ENCODE assay signal across 11 cellular contexts in genomic region chr6:3318226-3318625, GRCh38. TPM values are rescaled to one million over a fixed set of nuclear protein-coding genes. Genes with fewer than 3 reads are reported as not detected.
DNase-seq lines count a peak whose midpoint lies in the region; ATAC-seq and TF ChIP-seq lines count a peak whose summit lies in the region.
"Had no signal": no experiment of that assay in that cellular context is flagged by ENCODE, and none has a peak within 500 bp of the region (broad histone marks: within the 10 kb centered on the region; RNA-seq: fewer than 3 reads in every experiment).

No MANE protein-coding gene starts in this region.

- H3K27ac ChIP-seq in sigmoid colon (no peak overlapping the region), OCI-LY7 (ENCODE audit: low read depth, low read length, poor library complexity, severe bottlenecking) (no peak overlapping the region)

- no TSS peak for BruUV-seq in OCI-LY7 (replicated peaks; lab: Mats Ljungman, UMichigan)

- 60 to 85% methylated on average over 10 of the region's 10 CpGs for WGBS in sigmoid colon, 2 donors

- H4K20me1 ChIP-seq in OCI-LY7 (ENCODE audit: insufficient read depth, low read length): no peaks in the 10 kb centered on the region

- no peak for TF ChIP-seq EP300 in sigmoid colon (IDR thresholded peaks at IDR 0.05)

- TF ChIP-seq CTCF in sigmoid colon (IDR thresholded peaks at IDR 0.05) (no peak), type B pancreatic cell (conservative IDR thresholded peaks at IDR 0.05) (no peak), mesothelial cell of epicardium (IDR thresholded peaks at IDR 0.05; ENCODE audit: unreplicated experiment) (no peak), OCI-LY7 (conservative IDR thresholded peaks at IDR 0.05; ENCODE audit: low read length) (no peak)

- H3K4me3 ChIP-seq in sigmoid colon: no peak overlapping the region
- H3K4me3 ChIP-seq in OCI-LY7 (ENCODE audit: low read depth, low read length, poor library complexity, severe bottlenecking): no peak overlapping the region
- H3K4me3 ChIP-seq: K562 had no signal

- H3K4me1 Mint-ChIP-seq in type B pancreatic cell (ENCODE audit: unreplicated experiment): peaks cover 30% of the 10 kb centered on the region
- H3K4me1 Mint-ChIP-seq in mesothelial cell of epicardium: no peaks in the 10 kb centered on the region

- no peaks in the 10 kb centered on the region for H3K4me1 ChIP-seq in sigmoid colon
- no peaks in the 10 kb centered on the region for H3K4me1 ChIP-seq in OCI-LY7 (ENCODE audit: insufficient read depth, low read length, poor library complexity, severe bottlenecking)

- no peaks in the 10 kb centered on the region for H3K9me2 ChIP-seq in OCI-LY7 (ENCODE audit: insufficient read depth, low read length)

- CTCF ChIA-PET in OCI-LY7 (lab: Charles Lee; ENCODE audit: unreplicated experiment): no interaction called here

- DNase-seq in activated gamma-delta T cell treated with Interleukin-2 at 50 U/mL for 16 hours (peak; percentile 22), activated gamma-delta T cell (lab: John Stamatoyannopoulos, UW) (no peak), sigmoid colon (peak; percentile 27), type B pancreatic cell (ENCODE audit: extremely low spot score, unreplicated experiment) (no peak), mesothelial cell of epicardium (ENCODE audit: low spot score in 2 of 2, unreplicated experiment in 2 of 2) (no peak), OCI-LY7 (ENCODE audit: low spot score) (no peak)
- peak; percentile 54 for DNase-seq in activated naive CD4-positive, alpha-beta T cell treated with anti-CD3 and anti-CD28 coated beads, Interleukin-2, amount 50 U/mL, for 16 hours
- DNase-seq: kidney glomerular epithelial cell, NCI-H2171 treated with DMSO at 0.1 percent for 48 hours had no signal

- ATAC-seq in GM19324 (IDR thresholded peaks at IDR 0.05; ENCODE audit: low FRiP score, unreplicated experiment): no peak
- ATAC-seq: K562 had no signal

- H3K4me3 Mint-ChIP-seq in type B pancreatic cell (no peak overlapping the region), mesothelial cell of epicardium (no peak overlapping the region)

- no peaks in the 10 kb centered on the region for H3K79me2 ChIP-seq in OCI-LY7 (ENCODE audit: insufficient read depth, low read depth, low read length)

- H3K36me3 ChIP-seq in sigmoid colon (peaks cover 0 to 10% (median 0%) of the 10 kb centered on the region in 4 donors), OCI-LY7 (ENCODE audit: insufficient read depth, low read length) (no peaks in the 10 kb centered on the region)

- no peaks in the 10 kb centered on the region for H3K9me3 ChIP-seq in sigmoid colon
- no peaks in the 10 kb centered on the region for H3K9me3 ChIP-seq in OCI-LY7 (ENCODE audit: low read length)

- H3K9me3 Mint-ChIP-seq in type B pancreatic cell (no peaks in the 10 kb centered on the region), mesothelial cell of epicardium (no peaks in the 10 kb centered on the region)

- H3K36me3 Mint-ChIP-seq in type B pancreatic cell (peaks cover 27% of the 10 kb centered on the region), mesothelial cell of epicardium (peaks cover 5% of the 10 kb centered on the region)

- peak overlapping the region; percentile 11 for H3K27ac Mint-ChIP-seq in type B pancreatic cell
- no peak overlapping the region for H3K27ac Mint-ChIP-seq in mesothelial cell of epicardium

- TF ChIP-seq POLR2A in sigmoid colon (IDR thresholded peaks at IDR 0.05): no peak

- no peak overlapping the region for H3K4me2 ChIP-seq in OCI-LY7 (ENCODE audit: low read length)

- H3K27me3 Mint-ChIP-seq in type B pancreatic cell (no peaks in the 10 kb centered on the region), mesothelial cell of epicardium (ENCODE audit: low read depth) (no peaks in the 10 kb centered on the region)

- H3K27me3 ChIP-seq in sigmoid colon: no peaks in the 10 kb centered on the region

- intact Hi-C loops in sigmoid colon (cut with DNase I) (no loop called here), OCI-LY7 (cut with micrococcal nuclease; ENCODE audit: unreplicated experiment) (no loop called here)

- POLR2A ChIA-PET in OCI-LY7 (lab: Charles Lee): no interaction called here

- H2AFZ ChIP-seq in OCI-LY7 (ENCODE audit: low read length): no peak overlapping the region

RNA-seq across cellular contexts. Expression of gene PSMG4, which starts 59.5 kb away (rescaled TPM):
- 10 to 100 TPM; 26.4 to 39.0 (median 30.6) TPM for total RNA-seq in sigmoid colon
- polyA plus RNA-seq in sigmoid colon: 10 to 100 TPM; 14.6 to 30.1 (median 30.0) TPM
- total RNA-seq in type B pancreatic cell (ENCODE audit: low replicate concordance): 18.1 and 24.1 TPM in 2 replicates
- total RNA-seq in mesothelial cell of epicardium: 26.1 to 27.8 TPM (median 26.6 TPM) in 3 replicates
- total RNA-seq in OCI-LY7 (2014; rRNA removed; shearing (Covaris generic)): 58.3 and 65.4 TPM in 2 replicates
- total RNA-seq in OCI-LY7 (2022): 43.3 and 48.9 TPM in 2 replicates

Comparison
In these comparisons a context has a peak if more than half of its experiments do, and no peak if none do; other contexts are left out.
1. DNase-seq: peak in activated gamma-delta T cell treated with Interleukin-2 at 50 U/mL for 16 hours (single experiment), activated naive CD4-positive, alpha-beta T cell treated with anti-CD3 and anti-CD28 coated beads, Interleukin-2, amount 50 U/mL, for 16 hours (single experiment) and sigmoid colon (single experiment); none in activated gamma-delta T cell (single experiment), type B pancreatic cell (single experiment), mesothelial cell of epicardium (0 of 2) and OCI-LY7 (single experiment).